ENCODE assay signal across 1 cellular context in the genomic region with DNA sequence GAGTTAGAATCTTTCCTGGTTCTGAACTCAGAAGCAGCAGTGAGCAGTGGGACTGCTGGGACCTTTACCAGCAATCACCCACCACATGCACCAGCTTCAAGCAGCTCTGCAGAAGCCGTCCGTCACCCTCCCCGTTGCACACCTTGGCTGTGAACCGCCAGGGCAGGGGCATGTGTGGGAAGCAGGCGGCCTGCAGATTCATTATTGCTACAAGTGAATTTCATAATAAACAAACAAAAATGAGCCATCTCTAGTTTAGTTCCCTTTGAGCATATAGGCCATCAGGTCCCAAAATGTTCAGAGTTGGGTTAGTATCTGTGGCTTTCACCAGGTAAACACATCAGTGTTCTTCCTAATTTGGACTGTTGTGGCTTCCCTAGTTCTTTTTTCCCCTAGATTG.
TF ChIP-seq lines count a peak whose summit lies in the region.

No MANE protein-coding gene starts in this region.

TF ChIP-seq in IMR-90, 13 proteins besides CTCF, POLR2A, EP300 and RAD21:
- no peak for TF ChIP-seq CEBPB (IDR thresholded peaks at IDR 0.05; ENCODE audit: low read depth, low read length)
- TF ChIP-seq SMC3 (IDR thresholded peaks at IDR 0.05; ENCODE audit: low read depth, low read length), result no peak
- TF ChIP-seq RFX5 (IDR thresholded peaks at IDR 0.05; ENCODE audit: low read depth, low read length), result no peak
- TF ChIP-seq RCOR1 (IDR thresholded peaks at IDR 0.05; ENCODE audit: insufficient replicate concordance, low read length), result no peak
- TF ChIP-seq BHLHE40 (IDR thresholded peaks at IDR 0.05; ENCODE audit: low read depth, low read length), result no peak
- TF ChIP-seq ELK1 (IDR thresholded peaks at IDR 0.05; ENCODE audit: borderline replicate concordance, low read depth, low read length), result no peak
- no peak for TF ChIP-seq MXI1 (IDR thresholded peaks at IDR 0.05; ENCODE audit: borderline replicate concordance, low read depth, low read length)
